ENCODE assay signal across 23 cellular contexts in the genomic region with DNA sequence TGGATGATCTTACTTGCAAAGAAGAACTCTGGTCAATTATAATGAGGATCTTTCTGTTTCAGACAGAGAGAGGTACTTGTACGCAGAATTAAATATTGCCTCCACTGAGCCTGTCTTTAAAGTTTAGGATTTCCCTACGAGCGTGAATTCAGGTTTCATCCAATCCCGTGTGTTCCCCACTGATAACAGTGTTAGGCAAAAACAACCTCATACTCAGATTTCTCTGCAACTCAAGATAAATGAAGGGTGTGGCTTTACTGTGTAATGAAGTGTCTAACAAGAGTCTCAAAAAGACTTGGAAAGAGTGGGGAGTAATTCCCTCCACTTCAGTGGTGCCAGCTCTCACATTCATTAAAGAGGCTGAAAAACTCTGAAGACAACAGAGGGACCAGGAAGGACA.
"Had no signal": no experiment of that assay in that cellular context is flagged by ENCODE, and none has a peak within 500 bp of the region (broad histone marks: within the 10 kb centered on the region; RNA-seq: fewer than 3 reads in every experiment).

No MANE protein-coding gene starts in this region.

- H3K4me3 ChIP-seq: coronary artery, dorsolateral prefrontal cortex, esophagus squamous epithelium, gastrocnemius medialis, heart left ventricle, hepatocyte, left lung, lower lobe of right lung, mucosa of descending colon had no signal

- H3K27ac ChIP-seq: coronary artery, dorsolateral prefrontal cortex, esophagus squamous epithelium, gastrocnemius medialis, heart left ventricle, hepatocyte, left lung, lower lobe of right lung had no signal

- H3K27me3 ChIP-seq: dorsolateral prefrontal cortex, esophagus squamous epithelium, gastrocnemius medialis, hepatocyte, left lung had no signal

- H3K79me2 ChIP-seq: hepatocyte had no signal

- H3K4me1 ChIP-seq: esophagus squamous epithelium, gastrocnemius medialis, heart left ventricle, left lung, lower lobe of right lung had no signal

- H2AFZ ChIP-seq: hepatocyte had no signal

- ATAC-seq: esophagus mucosa, gastrocnemius medialis, heart left ventricle, left cardiac atrium, left lung, left ventricle myocardium superior, lower lobe of right lung, mucosa of descending colon had no signal

- H3K4me2 ChIP-seq: hepatocyte had no signal

- H3K9me3 ChIP-seq: esophagus squamous epithelium, gastrocnemius medialis, left lung, lower lobe of right lung, mucosa of descending colon had no signal

- H3K36me3 ChIP-seq: esophagus squamous epithelium, gastrocnemius medialis, heart left ventricle, left lung, lower lobe of right lung had no signal

- DNase-seq: dermis blood vessel endothelial cell; dorsolateral prefrontal cortex; effector CD4-positive, alpha-beta T cell; effector memory CD4-positive, alpha-beta T cell; esophagus squamous epithelium; foreskin fibroblast; foreskin melanocyte; gastrocnemius medialis; heart left ventricle; hypothalamus; left cardiac atrium; left lung; left ventricle myocardium superior; lower lobe of right lung; mesenchymal stem cell; mucosa of descending colon; naive B cell had no signal

- FAIRE-seq: endothelial cell of umbilical vein, islet of Langerhans, keratinocyte had no signal
